In genomic region chr19:33143897-33144405, GRCh38 we compare ENCODE assay signal across 8 cellular contexts. TPM values are rescaled to one million over a fixed set of nuclear protein-coding genes. Genes with fewer than 3 reads are reported as not detected.
DNase-seq lines count a peak whose midpoint lies in the region; ATAC-seq and TF ChIP-seq lines count a peak whose summit lies in the region.

No MANE protein-coding gene starts in this region.

- H4K91ac ChIP-seq in mesenchymal stem cell (ENCODE audit: low read length): no peak overlapping the region

- H3K18ac ChIP-seq in mesenchymal stem cell (ENCODE audit: low read depth in 1 of 2, low read length in 2 of 2): no peak overlapping the region

- 34% methylated on average over 23 of the region's 23 CpGs for WGBS in mesenchymal stem cell

- POLR2A ChIA-PET in GM10248 (lab: Yijun Ruan, JAX): no interaction called here
- POLR2A ChIA-PET in activated CD4-positive, alpha-beta memory T cell treated with anti-CD3 and anti-CD28 coated beads, Interleukin-2, amount 10 ng/mL, durations not matched to agents 7 days and 5 days (lab: Charles Lee): interaction anchor here (0.9 to 2.1 kb wide), 2 partner anchors 15 to 33 kb away, joined by 3 to 8 read pairs; no protein-coding TSS in a partner anchor

- TF ChIP-seq CTCF in GM10248 (IDR thresholded peaks at IDR 0.05; ENCODE audit: control extremely low read depth, extremely low read depth, low read depth, missing control alignments): peak; percentile 94

- no peak overlapping the region for H3K4me2 ChIP-seq in mesenchymal stem cell (ENCODE audit: low read length, poor library complexity, severe bottlenecking)

- no peak overlapping the region for H2BK12ac ChIP-seq in mesenchymal stem cell (ENCODE audit: low read length in 2 of 2)

- CTCF ChIA-PET in GM10248 (lab: Yijun Ruan, JAX): interaction anchor here (0.9 to 2.1 kb wide), 14 partner anchors 9 to 627 kb away, joined by 3 to 33 read pairs (median 7); no protein-coding TSS in a partner anchor
- CTCF ChIA-PET in activated CD4-positive, alpha-beta memory T cell treated with anti-CD3 and anti-CD28 coated beads, Interleukin-2, amount 10 ng/mL, durations not matched to agents 7 days and 5 days (lab: Charles Lee): interaction anchor here (0.7 to 3.4 kb wide), 7 partner anchors 13 to 41 kb away, joined by 3 to 44 read pairs (median 6); no protein-coding TSS in a partner anchor

- peak; percentile 62 for ATAC-seq in HG03060 (IDR thresholded peaks at IDR 0.05; ENCODE audit: low read depth, unreplicated experiment)

- no peak overlapping the region for H2AFZ ChIP-seq in mesenchymal stem cell (ENCODE audit: low read depth, low read length)

- H3K4me1 Mint-ChIP-seq in activated CD4-positive, alpha-beta memory T cell treated with anti-CD3 and anti-CD28 coated beads, Interleukin-2, amount 10 ng/mL, durations not matched to agents 7 days and 5 days: peaks cover 5% of the 10 kb centered on the region

- H3K4ac ChIP-seq in mesenchymal stem cell (ENCODE audit: low read depth in 1 of 2, low read length in 2 of 2): no peak overlapping the region

- no peaks in the 10 kb centered on the region for H3K9me3 ChIP-seq in mesenchymal stem cell (ENCODE audit: control insufficient read depth, low read length)

- H3K27me3 ChIP-seq in mesenchymal stem cell (ENCODE audit: control insufficient read depth in 1 of 2, insufficient read depth in 1 of 2, low read length in 2 of 2): peaks cover 0 to 6% of the 10 kb centered on the region in 2 experiments

- no peaks in the 10 kb centered on the region for H3K36me3 ChIP-seq in mesenchymal stem cell (ENCODE audit: control insufficient read depth in 1 of 2, insufficient read depth in 2 of 2, low read depth in 1 of 2, low read length in 2 of 2)

- no peaks in the 10 kb centered on the region for H3K79me1 ChIP-seq in mesenchymal stem cell (replicated peaks; ENCODE audit: low read length, poor library complexity, severe bottlenecking)

- peaks cover 5% of the 10 kb centered on the region for H3K27me3 Mint-ChIP-seq in activated CD4-positive, alpha-beta memory T cell treated with anti-CD3 and anti-CD28 coated beads, Interleukin-2, amount 10 ng/mL, durations not matched to agents 7 days and 5 days

- H3K23ac ChIP-seq in mesenchymal stem cell (ENCODE audit: low read length in 2 of 2): no peak overlapping the region

- H3K9me3 Mint-ChIP-seq in activated CD4-positive, alpha-beta memory T cell treated with anti-CD3 and anti-CD28 coated beads, Interleukin-2, amount 10 ng/mL, durations not matched to agents 7 days and 5 days: no peaks in the 10 kb centered on the region

- H3K27ac ChIP-seq in mesenchymal stem cell (ENCODE audit: low read length, poor library complexity, severe bottlenecking): no peak overlapping the region

- no peak overlapping the region for H2AK5ac ChIP-seq in mesenchymal stem cell (ENCODE audit: low read length, severe bottlenecking)

- H3K4me3 Mint-ChIP-seq in activated CD4-positive, alpha-beta memory T cell treated with anti-CD3 and anti-CD28 coated beads, Interleukin-2, amount 10 ng/mL, durations not matched to agents 7 days and 5 days: no peak overlapping the region

- no peak overlapping the region for H3K14ac ChIP-seq in mesenchymal stem cell (ENCODE audit: low read length in 2 of 2)

- H3K4me1 ChIP-seq in mesenchymal stem cell (ENCODE audit: control insufficient read depth, insufficient read depth, low read depth, low read length): no peaks in the 10 kb centered on the region

- no peak overlapping the region for H2BK15ac ChIP-seq in mesenchymal stem cell (ENCODE audit: low read depth, poor library complexity, severe bottlenecking)

- H3K9ac ChIP-seq in mesenchymal stem cell (ENCODE audit: low read length): peak overlapping the region; percentile 61

- no peak overlapping the region for H2BK120ac ChIP-seq in mesenchymal stem cell (ENCODE audit: low read depth, low read length)

- H3K36me3 Mint-ChIP-seq in activated CD4-positive, alpha-beta memory T cell treated with anti-CD3 and anti-CD28 coated beads, Interleukin-2, amount 10 ng/mL, durations not matched to agents 7 days and 5 days (ENCODE audit: low read depth): no peaks in the 10 kb centered on the region

- DNase-seq in GM10248 (ENCODE audit: extremely low spot score) (peak; percentile 85), NCI-H748 (lab: John Stamatoyannopoulos, UW; ENCODE audit: unreplicated experiment) (peak; percentile 69), mesenchymal stem cell (peak; percentile 64), GF-D8 (lab: John Stamatoyannopoulos, UW) (no peak)
- peak; percentile 66 for DNase-seq in activated CD4-positive, alpha-beta memory T cell treated with anti-CD3 and anti-CD28 coated beads, Interleukin-2, amount 10 ng/mL, durations not matched to agents 7 days and 5 days
- DNase-seq in effector CD4-positive, alpha-beta T cell: peak; percentile 50
- DNase-seq in stimulated activated CD8-positive, alpha-beta memory T cell treated with anti-CD3 and anti-CD28 coated beads, Interleukin-2, amount 100 ng/mL, for 1 hour (ENCODE audit: low read depth in 2 of 2): peak; percentile 26 to 32

- peak overlapping the region in 1 of 2 experiments; percentile 59 for H3K4me3 ChIP-seq in mesenchymal stem cell (ENCODE audit: insufficient read depth in 1 of 2, low read depth in 1 of 2, low read length in 2 of 2)

- no peak overlapping the region for H2BK5ac ChIP-seq in mesenchymal stem cell (ENCODE audit: low read depth, low read length, poor library complexity, severe bottlenecking)

- H4K8ac ChIP-seq in mesenchymal stem cell (ENCODE audit: low read length): no peak overlapping the region

- H3K27ac Mint-ChIP-seq in activated CD4-positive, alpha-beta memory T cell treated with anti-CD3 and anti-CD28 coated beads, Interleukin-2, amount 10 ng/mL, durations not matched to agents 7 days and 5 days: no peak overlapping the region

RNA-seq across cellular contexts. Expression of gene WDR88, which starts 12.0 kb away (rescaled TPM):
- not detected for total RNA-seq in activated CD4-positive, alpha-beta memory T cell treated with anti-CD3 and anti-CD28 coated beads, Interleukin-2, amount 10 ng/mL, durations not matched to agents 7 days and 5 days
- polyA plus RNA-seq in mesenchymal stem cell (2013, experiment 1 of 2): not detected
- not detected for polyA plus RNA-seq in mesenchymal stem cell (2013, experiment 2 of 2)

RNA-seq across cellular contexts. Expression of gene LRP3, which starts 50.2 kb away (rescaled TPM):
- total RNA-seq in activated CD4-positive, alpha-beta memory T cell treated with anti-CD3 and anti-CD28 coated beads, Interleukin-2, amount 10 ng/mL, durations not matched to agents 7 days and 5 days: not detected
- polyA plus RNA-seq in mesenchymal stem cell (2013, experiment 1 of 2): 27.7 TPM
- 25.6 TPM for polyA plus RNA-seq in mesenchymal stem cell (2013, experiment 2 of 2)
